Comparison of ENCODE assay signal across 18 cellular contexts in genomic region chr1:43222876-43223275, GRCh38. TPM values are rescaled to one million over a fixed set of nuclear protein-coding genes. Genes with fewer than 3 reads are reported as not detected.
A peak's percentile ranks its signal among the peaks of the same experiment; 100 is the strongest.
DNase-seq lines count a peak whose midpoint lies in the region; ATAC-seq and TF ChIP-seq lines count a peak whose summit lies in the region.
"Had no signal": no experiment of that assay in that cellular context is flagged by ENCODE, and none has a peak within 500 bp of the region (broad histone marks: within the 10 kb centered on the region; RNA-seq: fewer than 3 reads in every experiment).

No MANE protein-coding gene starts in this region.

- H3K36me3 Mint-ChIP-seq in activated B cell treated with CpG ODN at 0.5 μM for 24 hours (ENCODE audit: low read depth) = no peaks in the 10 kb centered on the region
- no peaks in the 10 kb centered on the region for H3K36me3 Mint-ChIP-seq in activated T-helper 2 cell treated with anti-CD3 and anti-CD28 coated beads, Interferon-gamma antibody, Interleukin-2, Interleukin-4, amounts not matched to agents 10 μg/mL and 5 μg/mL and 100 μg/mL, durations not matched to agents 14 hours and 24 hours and 36 hours (ENCODE audit: low read depth)
- H3K36me3 Mint-ChIP-seq: CD4-positive, CD25-positive, alpha-beta regulatory T cell had no signal

- no peak for ATAC-seq in Right ventricle myocardium superior (ENCODE audit: poor library complexity)
- ATAC-seq in activated B cell treated with CpG ODN at 0.5 μM for 24 hours (ENCODE audit: low read depth) = no peak
- no peak for ATAC-seq in esophagus mucosa

- H3K4me1 ChIP-seq in right atrium auricular region = no peaks in the 10 kb centered on the region

- intact Hi-C loops in Right ventricle myocardium superior (cut with DNase I) = no loop called here
- intact Hi-C loops in activated B cell treated with CpG ODN at 0.5 μM for 24 hours (cut with micrococcal nuclease) = loop anchor here (5.0 to 10.0 kb wide), 2 partner anchors 301 to 482 kb away; partner anchors contain the start of gene ST3GAL3
- intact Hi-C loops in activated T-helper 2 cell treated with anti-CD3 and anti-CD28 coated beads, Interferon-gamma antibody, Interleukin-2, Interleukin-4, amounts not matched to agents 10 μg/mL and 5 μg/mL and 100 μg/mL, durations not matched to agents 14 hours and 24 hours and 36 hours (cut with micrococcal nuclease) = no loop called here

- DNase-seq in right atrium auricular region (ENCODE audit: low spot score) (peak; percentile 30), Right ventricle myocardium superior (no peak), activated B cell treated with CpG ODN at 0.5 μM for 24 hours (no peak), ecto neural progenitor cell (ENCODE audit: low spot score) (peak; percentile 32), NCI-H2081 treated with DMSO at 0.1 percent for 48 hours (lab: John Stamatoyannopoulos, UW) (no peak)
- DNase-seq in activated T-helper 2 cell treated with anti-CD3 and anti-CD28 coated beads, Interferon-gamma antibody, Interleukin-2, Interleukin-4, amounts not matched to agents 10 μg/mL and 5 μg/mL and 100 μg/mL, durations not matched to agents 14 hours and 24 hours and 36 hours (ENCODE audit: low spot score) = no peak
- DNase-seq: 8988T; AML-193; Calu3; CD4-positive, CD25-positive, alpha-beta regulatory T cell; DMS 273 treated with DMSO at 0.1 percent for 48 hours; GOT3; H9 had no signal

- H3K4me1 Mint-ChIP-seq in activated B cell treated with CpG ODN at 0.5 μM for 24 hours = peaks cover 35% of the 10 kb centered on the region
- H3K4me1 Mint-ChIP-seq in activated T-helper 2 cell treated with anti-CD3 and anti-CD28 coated beads, Interferon-gamma antibody, Interleukin-2, Interleukin-4, amounts not matched to agents 10 μg/mL and 5 μg/mL and 100 μg/mL, durations not matched to agents 14 hours and 24 hours and 36 hours (ENCODE audit: low read depth) = peaks cover 1% of the 10 kb centered on the region

- POLR2A ChIA-PET in activated B cell treated with CpG ODN at 0.5 μM for 24 hours (lab: Charles Lee) = no interaction called here

- no peaks in the 10 kb centered on the region for H3K27me3 ChIP-seq in right atrium auricular region
- H3K27me3 ChIP-seq: BLaER1 treated with 17β-estradiol and CSF1 and Interleukin-3, amounts not matched to agents 10 nM and 100 nM had no signal

- no peaks in the 10 kb centered on the region for H3K36me3 ChIP-seq in right atrium auricular region
- H3K36me3 ChIP-seq: BLaER1 treated with 17β-estradiol and CSF1 and Interleukin-3, amounts not matched to agents 10 nM and 100 nM had no signal

- TF ChIP-seq CTCF in right atrium auricular region (IDR thresholded peaks at IDR 0.05) = no peak
- TF ChIP-seq CTCF in activated B cell treated with CpG ODN at 0.5 μM for 24 hours (IDR thresholded peaks at IDR 0.05) = no peak

- H3K9me3 ChIP-seq in right atrium auricular region = no peaks in the 10 kb centered on the region
- H3K9me3 ChIP-seq: BLaER1 treated with 17β-estradiol and CSF1 and Interleukin-3, amounts not matched to agents 10 nM and 100 nM had no signal

- CTCF ChIA-PET in activated B cell treated with CpG ODN at 0.5 μM for 24 hours (lab: Charles Lee) = interaction anchor here (1.9 to 2.8 kb wide), 2 partner anchors 192 kb away, joined by 7 to 12 read pairs; no protein-coding TSS in a partner anchor

- peak overlapping the region; percentile 91 for H3K27ac Mint-ChIP-seq in activated B cell treated with CpG ODN at 0.5 μM for 24 hours
- no peak overlapping the region for H3K27ac Mint-ChIP-seq in activated T-helper 2 cell treated with anti-CD3 and anti-CD28 coated beads, Interferon-gamma antibody, Interleukin-2, Interleukin-4, amounts not matched to agents 10 μg/mL and 5 μg/mL and 100 μg/mL, durations not matched to agents 14 hours and 24 hours and 36 hours
- H3K27ac Mint-ChIP-seq: CD4-positive, CD25-positive, alpha-beta regulatory T cell; H9 had no signal

- no peaks in the 10 kb centered on the region for H3K27me3 Mint-ChIP-seq in activated B cell treated with CpG ODN at 0.5 μM for 24 hours
- peaks cover 9% of the 10 kb centered on the region for H3K27me3 Mint-ChIP-seq in activated T-helper 2 cell treated with anti-CD3 and anti-CD28 coated beads, Interferon-gamma antibody, Interleukin-2, Interleukin-4, amounts not matched to agents 10 μg/mL and 5 μg/mL and 100 μg/mL, durations not matched to agents 14 hours and 24 hours and 36 hours (ENCODE audit: low read depth)
- H3K27me3 Mint-ChIP-seq: IgD-negative memory B cell had no signal

- H3K9me3 Mint-ChIP-seq in activated B cell treated with CpG ODN at 0.5 μM for 24 hours = no peaks in the 10 kb centered on the region
- H3K9me3 Mint-ChIP-seq in activated T-helper 2 cell treated with anti-CD3 and anti-CD28 coated beads, Interferon-gamma antibody, Interleukin-2, Interleukin-4, amounts not matched to agents 10 μg/mL and 5 μg/mL and 100 μg/mL, durations not matched to agents 14 hours and 24 hours and 36 hours = no peaks in the 10 kb centered on the region
- H3K9me3 Mint-ChIP-seq: CD4-positive, CD25-positive, alpha-beta regulatory T cell; H9; IgD-negative memory B cell had no signal

- H3K4me3 ChIP-seq in right atrium auricular region = no peak overlapping the region
- H3K4me3 ChIP-seq: BLaER1 treated with 17β-estradiol and CSF1 and Interleukin-3, amounts not matched to agents 10 nM and 100 nM had no signal

- no peak overlapping the region for H3K27ac ChIP-seq in right atrium auricular region
- H3K27ac ChIP-seq: BLaER1 treated with 17β-estradiol and CSF1 and Interleukin-3, amounts not matched to agents 10 nM and 100 nM had no signal

- no peak overlapping the region for H3K4me3 Mint-ChIP-seq in activated B cell treated with CpG ODN at 0.5 μM for 24 hours
- H3K4me3 Mint-ChIP-seq in activated T-helper 2 cell treated with anti-CD3 and anti-CD28 coated beads, Interferon-gamma antibody, Interleukin-2, Interleukin-4, amounts not matched to agents 10 μg/mL and 5 μg/mL and 100 μg/mL, durations not matched to agents 14 hours and 24 hours and 36 hours (ENCODE audit: low read depth) = no peak overlapping the region
- H3K4me3 Mint-ChIP-seq: CD4-positive, CD25-positive, alpha-beta regulatory T cell; H9 had no signal

RNA-seq across cellular contexts. Expression of gene TMEM125, which starts 46.9 kb away (rescaled TPM):
- 1 to 10 TPM in 1 of 2 donors, under 1 TPM in 1; 0.70 to 2.1 TPM for total RNA-seq in right atrium auricular region
- not detected for total RNA-seq in Right ventricle myocardium superior
- not detected in 2 replicates for total RNA-seq in activated B cell treated with CpG ODN at 0.5 μM for 24 hours
- total RNA-seq in esophagus mucosa = 10.8 TPM
- total RNA-seq in activated T-helper 2 cell treated with anti-CD3 and anti-CD28 coated beads, Interferon-gamma antibody, Interleukin-2, Interleukin-4, amounts not matched to agents 10 μg/mL and 5 μg/mL and 100 μg/mL, durations not matched to agents 14 hours and 24 hours and 36 hours = not detected in 2 replicates
- total RNA-seq: CD4-positive, CD25-positive, alpha-beta regulatory T cell; Daoy; G401 had no signal

RNA-seq across cellular contexts. Expression of gene CFAP57, which starts 50.7 kb away (rescaled TPM):
- total RNA-seq in right atrium auricular region = under 1 TPM in 1 of 2 donors, not detected in 1; 0.12 TPM
- total RNA-seq in Right ventricle myocardium superior = not detected
- total RNA-seq in activated B cell treated with CpG ODN at 0.5 μM for 24 hours = 0.93 TPM in 1 of 2 replicates, not detected in the other
- 0.12 TPM for total RNA-seq in esophagus mucosa
- 0.11 and 0.16 TPM in 2 replicates for total RNA-seq in activated T-helper 2 cell treated with anti-CD3 and anti-CD28 coated beads, Interferon-gamma antibody, Interleukin-2, Interleukin-4, amounts not matched to agents 10 μg/mL and 5 μg/mL and 100 μg/mL, durations not matched to agents 14 hours and 24 hours and 36 hours
- total RNA-seq: CD4-positive, CD25-positive, alpha-beta regulatory T cell had no signal

RNA-seq across cellular contexts. Expression of gene EBNA1BP2, which starts 50.8 kb away (rescaled TPM):
- total RNA-seq in right atrium auricular region = 10 to 100 TPM; 28.4 to 34.0 TPM
- total RNA-seq in Right ventricle myocardium superior = 28.4 TPM
- 59.9 and 61.8 TPM in 2 replicates for total RNA-seq in activated B cell treated with CpG ODN at 0.5 μM for 24 hours
- total RNA-seq in esophagus mucosa = 48.7 TPM
- 102 and 104 TPM in 2 replicates for total RNA-seq in activated T-helper 2 cell treated with anti-CD3 and anti-CD28 coated beads, Interferon-gamma antibody, Interleukin-2, Interleukin-4, amounts not matched to agents 10 μg/mL and 5 μg/mL and 100 μg/mL, durations not matched to agents 14 hours and 24 hours and 36 hours

Comparison
In these comparisons a context has a peak if more than half of its experiments do, and no peak if none do; other contexts are left out.
1. DNase-seq: peak in right atrium auricular region (single experiment) and ecto neural progenitor cell (single experiment); none in Right ventricle myocardium superior (single experiment), activated B cell treated with CpG ODN at 0.5 μM for 24 hours (single experiment), activated T-helper 2 cell treated with anti-CD3 and anti-CD28 coated beads, Interferon-gamma antibody, Interleukin-2, Interleukin-4, amounts not matched to agents 10 μg/mL and 5 μg/mL and 100 μg/mL, durations not matched to agents 14 hours and 24 hours and 36 hours (single experiment) and NCI-H2081 treated with DMSO at 0.1 percent for 48 hours (single experiment).